In the genomic region with DNA sequence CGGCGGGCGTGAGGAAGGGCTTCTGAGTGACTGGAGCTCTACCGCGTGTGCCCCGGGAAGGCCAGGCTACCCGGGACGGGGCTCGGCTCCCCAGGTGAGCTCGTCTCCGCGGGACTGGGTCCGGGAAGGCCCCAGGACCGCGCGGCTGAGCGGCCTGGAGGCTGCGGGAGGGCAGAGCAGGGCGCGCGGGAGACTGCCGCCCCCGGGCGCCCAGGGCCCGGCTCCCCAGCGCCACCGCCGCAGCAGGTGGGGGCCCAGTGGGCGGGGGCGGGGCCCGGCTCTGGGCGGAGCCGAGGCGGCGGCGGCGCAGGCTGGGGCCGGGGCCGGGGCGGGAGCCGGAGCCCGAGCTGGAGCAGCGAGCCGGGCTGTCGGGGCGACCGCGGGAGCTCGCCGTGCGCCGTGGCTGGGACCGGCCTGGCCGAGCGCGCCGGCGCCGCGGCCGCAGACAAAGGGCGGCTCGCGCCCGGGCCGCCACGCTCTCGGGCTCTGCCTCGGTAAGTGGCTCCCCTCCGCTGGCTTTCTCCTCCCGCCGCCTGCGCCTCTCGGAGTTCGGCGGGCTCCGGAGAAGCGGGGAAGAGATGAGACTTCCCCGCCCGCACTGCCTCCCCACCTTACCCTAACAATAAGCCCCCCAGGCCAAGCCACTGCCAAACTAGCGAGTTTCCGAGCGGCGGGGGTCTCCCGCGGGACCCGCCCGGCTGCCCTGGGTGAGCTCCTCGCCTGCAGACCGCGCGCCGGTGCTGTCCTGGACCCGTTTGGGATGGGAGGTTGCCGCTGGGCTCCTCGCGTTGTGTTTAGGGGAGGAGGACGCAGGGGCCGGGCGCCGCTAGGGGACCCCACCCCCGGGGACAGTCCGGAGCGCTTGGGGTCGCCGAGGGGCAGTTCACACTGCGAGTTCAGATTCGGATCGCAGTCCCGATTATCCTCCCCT, we compare ENCODE assay signal across 1 cellular context.
A peak's percentile ranks its signal among the peaks of the same experiment; 100 is the strongest.
TF ChIP-seq lines count a peak whose summit lies in the region.

A gene (plus strand): TSS at position 338 of the 931 bp plus-strand sequence. CDS start 103,872 bp downstream, outside the sequence.

TF ChIP-seq in endothelial cell of umbilical vein, 7 proteins besides CTCF, POLR2A, EP300 and RAD21:
- TF ChIP-seq, protein P1, sequence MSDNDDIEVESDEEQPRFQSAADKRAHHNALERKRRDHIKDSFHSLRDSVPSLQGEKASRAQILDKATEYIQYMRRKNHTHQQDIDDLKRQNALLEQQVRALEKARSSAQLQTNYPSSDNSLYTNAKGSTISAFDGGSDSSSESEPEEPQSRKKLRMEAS (IDR thresholded peaks at IDR 0.05; ENCODE audit: insufficient read depth, insufficient read length): no peak
- TF ChIP-seq EZH2 (IDR thresholded peaks at IDR 0.05; ENCODE audit: borderline replicate concordance, low read depth, low read length, severe bottlenecking): peak; percentile 92
